9 cellular contexts compared by ENCODE assay signal in genomic region chr22:45207981-45208664, GRCh38. TPM values are rescaled to one million over a fixed set of nuclear protein-coding genes. Genes with fewer than 3 reads are reported as not detected.
DNase-seq lines count a peak whose midpoint lies in the region; ATAC-seq and TF ChIP-seq lines count a peak whose summit lies in the region.
"Had no signal": no experiment of that assay in that cellular context is flagged by ENCODE, and none has a peak within 500 bp of the region (broad histone marks: within the 10 kb centered on the region; RNA-seq: fewer than 3 reads in every experiment).

No MANE protein-coding gene starts in this region.

- H3K4me3 ChIP-seq in IMR-90 (ENCODE audit: insufficient read depth, low read depth, low read length) (no peak overlapping the region), neural cell (ENCODE audit: low read length) (no peak overlapping the region)

- peak overlapping the region; percentile 22; the same call in 2 of the 3 replicates for H2BK15ac ChIP-seq in IMR-90 (ENCODE audit: low read depth, low read length)

- H3K27ac ChIP-seq in IMR-90 (ENCODE audit: insufficient read depth, low read length) (no peak overlapping the region), neural cell (ENCODE audit: low read length) (peak overlapping the region; percentile 70)

- no peak overlapping the region for H3K56ac ChIP-seq in IMR-90 (ENCODE audit: extremely low read depth, insufficient read depth, low read length)

- no peaks in the 10 kb centered on the region for H3K9me2 ChIP-seq in neural cell (ENCODE audit: insufficient read depth, low read length)

- H3K4me1 Mint-ChIP-seq in central memory CD8-positive, alpha-beta T cell = peaks cover 14% of the 10 kb centered on the region

- H3K9me3 ChIP-seq in IMR-90 (ENCODE audit: control insufficient read depth, insufficient read depth, low read length) (no peaks in the 10 kb centered on the region), neural cell (ENCODE audit: low read length) (no peaks in the 10 kb centered on the region)

- WGBS in IMR-90 (ENCODE audit: extremely low coverage in 2 of 2, insufficient read length in 1 of 2), 2 experiments = 100% methylated on average over 7 of the region's 24 CpGs; no CpG with 5 or more reads in 1 of the 2 experiments

- peak overlapping the region; percentile 47 for H2AK9ac ChIP-seq in IMR-90 (replicated peaks; ENCODE audit: low read depth, low read length, poor library complexity)

- BruUV-seq in IMR-90 (replicated peaks; lab: Mats Ljungman, UMichigan) = no TSS peak

- H3K23ac ChIP-seq in IMR-90 (ENCODE audit: low read depth, low read length) = peak overlapping the region; percentile 21; the same call in 1 of the 2 replicates

- H4K20me1 ChIP-seq in IMR-90 (ENCODE audit: insufficient read depth, low read length) (peaks cover 26% of the 10 kb centered on the region), neural cell (ENCODE audit: insufficient read depth) (no peaks in the 10 kb centered on the region)

- no peaks in the 10 kb centered on the region for H3F3A ChIP-seq in neural cell (ENCODE audit: insufficient read depth, low read length, poor library complexity, severe bottlenecking)

- H3K4ac ChIP-seq in IMR-90 (ENCODE audit: low read depth, low read length) = peak overlapping the region; percentile 65

- H4K8ac ChIP-seq in IMR-90 (ENCODE audit: low read depth in 2 of 2, low read length in 2 of 2) = peak overlapping the region in 1 of 2 experiments; percentile 6; a peak in 1 of 4 replicates

- H3K79me2 ChIP-seq in neural cell (replicated peaks; ENCODE audit: insufficient read depth, low read length) = peaks cover 6% of the 10 kb centered on the region

- ATAC-seq in IMR-90 (ENCODE audit: low read depth) = no peak
- ATAC-seq in central memory CD8-positive, alpha-beta T cell (replicated peaks; ENCODE audit: extremely low read depth, poor library complexity, severe bottlenecking) = no peak
- ATAC-seq in GM21447 (IDR thresholded peaks at IDR 0.05; ENCODE audit: unreplicated experiment) = no peak

- TF ChIP-seq POLR2A in IMR-90 (IDR thresholded peaks at IDR 0.05; ENCODE audit: low read depth, low read length) = peak; percentile 25; the same call in 1 of the 2 replicates

- DNase-seq in Ammon's horn (ENCODE audit: low spot score) (peak; percentile 63), IMR-90 (peak; percentile 95), GM13976 (ENCODE audit: low spot score) (no peak), HuH-7.5 (ENCODE audit: low spot score) (no peak)
- no peak for DNase-seq in central memory CD8-positive, alpha-beta T cell (ENCODE audit: low spot score in 2 of 2)
- no peak for DNase-seq in activated effector memory CD4-positive, alpha-beta T cell treated with Interleukin-2 at 50 U/mL for 16 hours
- DNase-seq: activated naive CD4-positive, alpha-beta T cell treated with anti-CD3 and anti-CD28 coated beads, Interleukin-2, amount 50 U/mL, for 16 hours had no signal

- H3K36me3 Mint-ChIP-seq in central memory CD8-positive, alpha-beta T cell (ENCODE audit: insufficient read depth) = peaks cover 5% of the 10 kb centered on the region

- peak overlapping the region; percentile 12 for H2BK5ac ChIP-seq in IMR-90 (ENCODE audit: low read depth, low read length, poor library complexity, severe bottlenecking)

- H3K27me3 Mint-ChIP-seq in central memory CD8-positive, alpha-beta T cell = no peaks in the 10 kb centered on the region

- intact Hi-C loops in IMR-90 (cut with micrococcal nuclease) = no loop called here

- CTCF ChIA-PET in IMR-90 (lab: Yijun Ruan, JAX) = no interaction called here

- TF ChIP-seq CTCF in IMR-90 (conservative IDR thresholded peaks at IDR 0.05; ENCODE audit: low read depth, low read length) = no peak
- TF ChIP-seq CTCF in neural cell (IDR thresholded peaks at IDR 0.05; ENCODE audit: poor library complexity, severe bottlenecking) = no peak
- TF ChIP-seq CTCF in GM13976 (IDR thresholded peaks at IDR 0.05; ENCODE audit: borderline replicate concordance, control extremely low read depth, extremely low read depth, insufficient read depth, missing control alignments) = no peak

- no peak for TF ChIP-seq EP300 in neural cell (conservative IDR thresholded peaks at IDR 0.05; ENCODE audit: poor library complexity, severe bottlenecking)

- peak overlapping the region; percentile 41 for H3K14ac ChIP-seq in IMR-90 (replicated peaks; ENCODE audit: low read depth, low read length)

- peak overlapping the region; percentile 88 for H2AK5ac ChIP-seq in IMR-90 (ENCODE audit: low read depth, low read length)

- no peak overlapping the region for H3K4me3 Mint-ChIP-seq in central memory CD8-positive, alpha-beta T cell

- peaks cover 38% of the 10 kb centered on the region for H3K4me1 ChIP-seq in IMR-90 (ENCODE audit: control insufficient read depth, insufficient read depth, low read length)

- no peak for TF ChIP-seq RAD21 in IMR-90 (IDR thresholded peaks at IDR 0.05; ENCODE audit: low read length)
- no peak for TF ChIP-seq RAD21 in neural cell (conservative IDR thresholded peaks at IDR 0.05)

- no peaks in the 10 kb centered on the region for H3K27me3 ChIP-seq in IMR-90 (ENCODE audit: control insufficient read depth, insufficient read depth, low read length)
- no peaks in the 10 kb centered on the region for H3K27me3 ChIP-seq in neural cell (ENCODE audit: insufficient read depth, low read depth, low read length)

- peaks cover 30% of the 10 kb centered on the region for H3K9me1 ChIP-seq in IMR-90 (ENCODE audit: insufficient read depth, low read length)

- dilution Hi-C loops in IMR-90 (cut with HindIII; ENCODE audit: low sequenced_read_pairs, unreplicated experiment) = no loop called here

- H3K18ac ChIP-seq in IMR-90 (ENCODE audit: low read depth, low read length) = peak overlapping the region; percentile 22; the same call in 1 of the 2 replicates

- peaks cover 14 to 50% of the 10 kb centered on the region in 2 experiments; a peak in 3 of 4 replicates for H3K79me1 ChIP-seq in IMR-90 (ENCODE audit: low read depth in 1 of 2, low read length in 2 of 2)

- peak overlapping the region; percentile 59 for H4K91ac ChIP-seq in IMR-90 (ENCODE audit: insufficient read depth, low read depth, low read length)

- peak overlapping the region; percentile 41; the same call in 1 of the 2 replicates for H2BK20ac ChIP-seq in IMR-90 (ENCODE audit: low read depth, low read length)

- H3K9me3 Mint-ChIP-seq in central memory CD8-positive, alpha-beta T cell = no peaks in the 10 kb centered on the region

- H3K27ac Mint-ChIP-seq in central memory CD8-positive, alpha-beta T cell (ENCODE audit: low read depth) = peak overlapping the region; percentile 72

- POLR2A ChIA-PET in IMR-90 (lab: Charles Lee; ENCODE audit: unreplicated experiment) = no interaction called here

- peaks cover 22% of the 10 kb centered on the region for H3K36me3 ChIP-seq in IMR-90 (ENCODE audit: control insufficient read depth, insufficient read depth, low read length)
- H3K36me3 ChIP-seq in neural cell (ENCODE audit: insufficient read depth, low read length) = no peaks in the 10 kb centered on the region

- in situ Hi-C loops in IMR-90 (cut with MboI; ENCODE audit: low sequenced_read_pairs) = no loop called here
- in situ Hi-C loops in GM13976 (cut with MboI; ENCODE audit: low sequenced_read_pairs, unreplicated experiment) = no loop called here

- peak overlapping the region; percentile 41 for H2BK120ac ChIP-seq in IMR-90 (ENCODE audit: low read depth, low read length)

- H4K5ac ChIP-seq in IMR-90 (ENCODE audit: low read depth, low read length) = no peak overlapping the region

- peak overlapping the region; percentile 26 for H2AFZ ChIP-seq in IMR-90 (replicated peaks; ENCODE audit: low read length, poor library complexity)
- H2AFZ ChIP-seq in neural cell (ENCODE audit: low read depth, low read length) = no peak overlapping the region

- no peak overlapping the region for H3K9ac ChIP-seq in IMR-90 (ENCODE audit: low read depth, low read length)
- H3K9ac ChIP-seq in neural cell (ENCODE audit: low read length) = peak overlapping the region; percentile 57

- H3K4me2 ChIP-seq in IMR-90 (ENCODE audit: low read depth, low read length) = no peak overlapping the region
- no peak overlapping the region for H3K4me2 ChIP-seq in neural cell (ENCODE audit: low read length)

TF ChIP-seq in IMR-90, 13 proteins besides CTCF, POLR2A, EP300 and RAD21 (continues in another document):
- TF ChIP-seq RFX5 (IDR thresholded peaks at IDR 0.05; ENCODE audit: low read depth, low read length) (no peak), BHLHE40 (IDR thresholded peaks at IDR 0.05; ENCODE audit: low read depth, low read length) (no peak), MAZ (IDR thresholded peaks at IDR 0.05; ENCODE audit: borderline replicate concordance, low read depth, low read length) (no peak), NFE2L2 (IDR thresholded peaks at IDR 0.05; ENCODE audit: low read depth, low read length) (peak; percentile 60)

TF ChIP-seq in neural cell, 6 proteins besides CTCF, POLR2A, EP300 and RAD21 (continues in another document):
- TF ChIP-seq EZH2 (IDR thresholded peaks at IDR 0.05; ENCODE audit: borderline replicate concordance, insufficient read depth, low read length, poor library complexity, severe bottlenecking) = no peak
- TF ChIP-seq SMC3 (conservative IDR thresholded peaks at IDR 0.05; ENCODE audit: poor library complexity) = no peak
- no peak for TF ChIP-seq MXI1 (conservative IDR thresholded peaks at IDR 0.05; ENCODE audit: poor library complexity, severe bottlenecking)

RNA-seq across cellular contexts. Expression of gene KIAA0930, which starts 32.6 kb away (rescaled TPM):
- total RNA-seq in IMR-90 (2012; rRNA removed) = 21.7 and 25.3 TPM in 2 replicates
- polyA plus RNA-seq in IMR-90 (2012; rRNA removed) = 34.1 and 38.1 TPM in 2 replicates
- 45.7 and 62.0 TPM in 2 replicates for polyA plus RNA-seq in IMR-90 (2012; cell fraction: cytosol; rRNA removed)
- 134 and 167 TPM in 2 replicates for polyA plus RNA-seq in IMR-90 (2012; cell fraction: nucleus; rRNA removed; ENCODE audit: low replicate concordance)
- 83.5 and 129 TPM in 2 replicates for polyA plus RNA-seq in neural cell
- polyA minus RNA-seq in neural cell = 83.7 and 98.6 TPM in 2 replicates

RNA-seq across cellular contexts. Expression of gene NUP50, which starts 44.4 kb away (rescaled TPM):
- total RNA-seq in IMR-90 (2012; rRNA removed) = 61.1 and 65.4 TPM in 2 replicates
- 10.3 and 12.8 TPM in 2 replicates for polyA plus RNA-seq in IMR-90 (2012; rRNA removed)
- 6.0 and 7.5 TPM in 2 replicates for polyA plus RNA-seq in IMR-90 (2012; cell fraction: cytosol; rRNA removed)
- polyA plus RNA-seq in IMR-90 (2012; cell fraction: nucleus; rRNA removed; ENCODE audit: low replicate concordance) = 5.9 and 17.2 TPM in 2 replicates
- 33.0 and 38.7 TPM in 2 replicates for polyA plus RNA-seq in neural cell
- 73.0 and 82.9 TPM in 2 replicates for polyA minus RNA-seq in neural cell

Comparison
In these comparisons a context has a peak if more than half of its experiments do, and no peak if none do; other contexts are left out.
1. DNase-seq: peak in Ammon's horn (single experiment) and IMR-90 (single experiment); none in central memory CD8-positive, alpha-beta T cell (0 of 2), GM13976 (single experiment), HuH-7.5 (single experiment) and activated effector memory CD4-positive, alpha-beta T cell treated with Interleukin-2 at 50 U/mL for 16 hours (single experiment).